Comparison of ENCODE assay signal across 1 cellular context in the genomic region with DNA sequence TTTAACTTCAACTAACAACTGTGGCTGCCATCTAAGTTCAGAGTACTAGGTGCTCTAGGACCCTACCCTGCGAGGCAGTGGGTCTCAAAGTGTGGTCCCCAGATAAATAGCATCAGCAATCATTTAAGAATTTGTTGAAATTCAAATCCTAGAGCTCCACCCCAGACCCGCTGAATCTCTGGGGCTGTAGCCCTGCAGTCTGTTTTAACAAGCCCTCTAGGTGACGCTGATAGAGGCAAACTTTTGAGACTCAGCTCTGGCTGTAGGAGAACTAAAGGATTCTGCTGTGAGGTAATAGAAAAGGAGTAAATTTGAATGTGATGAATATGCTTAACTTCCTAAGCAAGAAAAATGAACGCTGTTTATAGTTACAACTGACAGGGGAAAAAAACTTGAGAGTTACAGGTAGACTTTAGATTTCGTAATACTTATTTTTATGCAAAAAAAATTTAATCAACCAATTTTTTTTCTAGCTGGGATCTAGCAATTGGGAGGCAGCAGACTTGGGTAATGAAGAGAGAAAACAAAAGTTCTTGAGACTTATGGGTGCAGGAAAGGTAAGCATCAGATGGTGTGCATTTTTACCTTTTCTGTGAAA.
TF ChIP-seq lines count a peak whose summit lies in the region.

No MANE protein-coding gene starts in this region.

TF ChIP-seq in HepG2, 621 proteins besides CTCF, POLR2A, EP300 and RAD21:
- TF ChIP-seq, protein P1, sequence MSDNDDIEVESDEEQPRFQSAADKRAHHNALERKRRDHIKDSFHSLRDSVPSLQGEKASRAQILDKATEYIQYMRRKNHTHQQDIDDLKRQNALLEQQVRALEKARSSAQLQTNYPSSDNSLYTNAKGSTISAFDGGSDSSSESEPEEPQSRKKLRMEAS (IDR thresholded peaks at IDR 0.05) = no peak
- TF ChIP-seq CHD2 (IDR thresholded peaks at IDR 0.05; ENCODE audit: low read depth, low read length) = no peak
- peak; percentile 32; the same call in 1 of the 2 replicates for TF ChIP-seq CEBPB (IDR thresholded peaks at IDR 0.05; ENCODE audit: borderline replicate concordance, low read depth, low read length)
- TF ChIP-seq ZFP90 (CRISPR knock-in tag; IDR thresholded peaks at IDR 0.05; ENCODE audit: borderline replicate concordance) = no peak
